ENCODE assay signal across 7 cellular contexts in genomic region chr16:14932581-14933375, GRCh38. TPM values are rescaled to one million over a fixed set of nuclear protein-coding genes. Genes with fewer than 3 reads are reported as not detected.
DNase-seq lines count a peak whose midpoint lies in the region; ATAC-seq, FAIRE-seq and TF ChIP-seq lines count a peak whose summit lies in the region.
"Not testable (repeated sequence)": the region's sequence is repeated elsewhere in the genome, so short reads cannot be mapped to it uniquely, and the experiment has no call there.

No MANE protein-coding gene starts in this region.

- peak; percentile 52 for DNase-seq in activated CD4-positive, alpha-beta T cell treated with anti-CD3 and anti-CD28 coated beads, Interleukin-2, amount 10 ng/mL, durations not matched to agents 24 days and 14 days
- not testable (repeated sequence) for DNase-seq in GM12878 (ENCODE audit: low read depth, low spot score)
- peak; percentile 62 for DNase-seq in Right ventricle myocardium inferior (ENCODE audit: missing footprints)
- peak; percentile 18 for DNase-seq in left ventricle myocardium superior
- DNase-seq in left lung = peak; percentile 19 to 77
- DNase-seq in mesenteric fat pad (ENCODE audit: low spot score) = peak; percentile 68
- DNase-seq in suprapubic skin (ENCODE audit: low spot score in 2 of 2) = peak; percentile 17 to 47

- not testable (repeated sequence) for H3K27ac ChIP-seq in GM12878 (ENCODE audit: control insufficient read depth, insufficient read depth); left lung; suprapubic skin

- WGBS in GM12878 (ENCODE audit: insufficient coverage, insufficient replicate concordance, low lambda C conversion rate, missing lambda C conversion rate) = 95% methylated on average over 15 of the region's 47 CpGs
- no CpG with 5 or more reads among the region's 47 CpGs for WGBS in suprapubic skin

- BruUV-seq in GM12878 (replicated peaks; lab: Mats Ljungman, UMichigan) = TSS peak; percentile 63

- FAIRE-seq in GM12878 (lab: Jason Lieb, UNC) = not testable (repeated sequence)

- H3K4me1 ChIP-seq in GM12878 (ENCODE audit: control insufficient read depth, insufficient read depth, low read length); left lung; suprapubic skin: not testable (repeated sequence)

- not testable (repeated sequence) for H3K4me2 ChIP-seq in GM12878 (ENCODE audit: control insufficient read depth, insufficient read depth)

- H3K4me1 Mint-ChIP-seq in activated CD4-positive, alpha-beta T cell treated with anti-CD3 and anti-CD28 coated beads, Interleukin-2, amount 10 ng/mL, durations not matched to agents 24 days and 14 days = not testable (repeated sequence)

- not testable (repeated sequence) for TF ChIP-seq POLR2A in GM12878 (IDR thresholded peaks at IDR 0.05; ENCODE audit: low read depth, low read length); suprapubic skin (IDR thresholded peaks at IDR 0.05)

- H3K79me2 ChIP-seq in GM12878 (ENCODE audit: control insufficient read depth, insufficient read depth, low read length) = not testable (repeated sequence)

- not testable (repeated sequence) for TF ChIP-seq CTCF in GM12878 (IDR thresholded peaks at IDR 0.05 in 2 of 3, conservative IDR thresholded peaks at IDR 0.05 in 1 of 3; ENCODE audit: control insufficient read depth in 2 of 3, extremely low read depth in 1 of 3, insufficient read depth in 1 of 3, low read depth in 3 of 3, low read length in 3 of 3); left lung (IDR thresholded peaks at IDR 0.05); suprapubic skin (IDR thresholded peaks at IDR 0.05)

- H3K27ac Mint-ChIP-seq in activated CD4-positive, alpha-beta T cell treated with anti-CD3 and anti-CD28 coated beads, Interleukin-2, amount 10 ng/mL, durations not matched to agents 24 days and 14 days = not testable (repeated sequence)

- CTCF ChIA-PET in GM12878 (lab: Yijun Ruan, JAX) = not testable (repeated sequence)

- TF ChIP-seq RAD21 in GM12878 (IDR thresholded peaks at IDR 0.05; ENCODE audit: insufficient read depth, low read depth, low read length) = not testable (repeated sequence)

- not testable (repeated sequence) for H3K9me3 ChIP-seq in GM12878 (replicated peaks; ENCODE audit: control insufficient read depth, insufficient read depth, low read length); left lung; suprapubic skin

- H3K9me3 Mint-ChIP-seq in activated CD4-positive, alpha-beta T cell treated with anti-CD3 and anti-CD28 coated beads, Interleukin-2, amount 10 ng/mL, durations not matched to agents 24 days and 14 days = not testable (repeated sequence)

- not testable (repeated sequence) for H3K27me3 Mint-ChIP-seq in activated CD4-positive, alpha-beta T cell treated with anti-CD3 and anti-CD28 coated beads, Interleukin-2, amount 10 ng/mL, durations not matched to agents 24 days and 14 days

- in situ Hi-C loops in GM12878 (cut with MboI) = not testable (repeated sequence)

- not testable (repeated sequence) for H3K9ac ChIP-seq in GM12878 (ENCODE audit: control insufficient read depth, insufficient read depth, low read length)

- H4K20me1 ChIP-seq in GM12878 (ENCODE audit: control insufficient read depth, insufficient read depth) = not testable (repeated sequence)

- not testable (repeated sequence) for H3K36me3 Mint-ChIP-seq in activated CD4-positive, alpha-beta T cell treated with anti-CD3 and anti-CD28 coated beads, Interleukin-2, amount 10 ng/mL, durations not matched to agents 24 days and 14 days (ENCODE audit: low read depth)

- SMC1A ChIA-PET in GM12878 (lab: Charles Lee; ENCODE audit: uncharacterized antibody, unreplicated experiment) = not testable (repeated sequence)

- H3K4me3 ChIP-seq in GM12878, left lung, suprapubic skin: not testable (repeated sequence)

- not testable (repeated sequence) for H3K27me3 ChIP-seq in GM12878 (replicated peaks in 1 of 2; ENCODE audit: control insufficient read depth in 2 of 2, insufficient read depth in 2 of 2, low read length in 1 of 2); left lung; suprapubic skin

- H3K36me3 ChIP-seq in GM12878 (ENCODE audit: control insufficient read depth in 2 of 2, insufficient read depth in 2 of 2, low read length in 1 of 2) = not testable (repeated sequence)
- H3K36me3 ChIP-seq in left lung = peaks cover 0 to 16% of the 10 kb centered on the region in 2 donors
- peaks cover 14% of the 10 kb centered on the region for H3K36me3 ChIP-seq in suprapubic skin

- intact Hi-C loops in activated CD4-positive, alpha-beta T cell treated with anti-CD3 and anti-CD28 coated beads, Interleukin-2, amount 10 ng/mL, durations not matched to agents 24 days and 14 days (cut with micrococcal nuclease); GM12878 (cut with micrococcal nuclease; ENCODE audit: unreplicated experiment); Right ventricle myocardium inferior (cut with DNase I); left ventricle myocardium superior (cut with micrococcal nuclease); left lung (cut with DNase I): not testable (repeated sequence)

- POLR2A ChIA-PET in GM12878 (lab: Charles Lee) = not testable (repeated sequence)

- not testable (repeated sequence) for H2AFZ ChIP-seq in GM12878 (ENCODE audit: control insufficient read depth, low read depth, low read length)

- not testable (repeated sequence) for ATAC-seq in GM12878, Right ventricle myocardium inferior, left ventricle myocardium superior, left lung

- H3K4me3 Mint-ChIP-seq in activated CD4-positive, alpha-beta T cell treated with anti-CD3 and anti-CD28 coated beads, Interleukin-2, amount 10 ng/mL, durations not matched to agents 24 days and 14 days = not testable (repeated sequence)

- TF ChIP-seq EP300 in GM12878 (IDR thresholded peaks at IDR 0.05; ENCODE audit: borderline replicate concordance in 1 of 2, control insufficient read depth in 1 of 2, low read depth in 2 of 2, low read length in 2 of 2); suprapubic skin (IDR thresholded peaks at IDR 0.05): not testable (repeated sequence)

- RAD21 ChIA-PET in GM12878 (lab: Charles Lee; ENCODE audit: unreplicated experiment) = not testable (repeated sequence)

RNA-seq across cellular contexts. Expression of gene NPIPA1, which starts 4.5 kb away (rescaled TPM):
- 120 and 122 TPM in 2 replicates for total RNA-seq in activated CD4-positive, alpha-beta T cell treated with anti-CD3 and anti-CD28 coated beads, Interleukin-2, amount 10 ng/mL, durations not matched to agents 24 days and 14 days
- total RNA-seq in GM12878 (2013; cell fraction: nucleolus; rRNA removed) = 165 and 181 TPM in 2 replicates
- total RNA-seq in GM12878 (2014; rRNA removed) = 13.6 and 13.7 TPM in 2 replicates
- total RNA-seq in GM12878 (2014; rRNA removed; fragmentation: Illumina TruSeq; extraction: Trizol) = 14.6 and 15.7 TPM in 2 replicates
- total RNA-seq in GM12878 (2021) = 42.8 and 42.9 TPM in 2 replicates
- 26.3 TPM for polyA plus RNA-seq in GM12878 (2011; ENCODE audit: low read depth)
- polyA plus RNA-seq in GM12878 (2011; rRNA removed) = 36.0 and 39.8 TPM in 2 replicates
- 16.9 and 22.3 TPM in 2 replicates for polyA plus RNA-seq in GM12878 (2011; cell fraction: cytosol; rRNA removed)
- 228 and 263 TPM in 2 replicates for polyA plus RNA-seq in GM12878 (2011; cell fraction: nucleus; rRNA removed)
- 48.7 and 63.6 TPM in 2 replicates for polyA plus RNA-seq in GM12878 (2012)
- 32.4 and 50.4 TPM in 2 replicates for polyA plus RNA-seq in GM12878 (2014; fragmentation: Illumina TruSeq; extraction: Trizol)
- polyA plus RNA-seq in GM12878 (2014; fragmentation: Nextera tagmentation; extraction: Ambion mirVana) = 1 to 10 TPM; 7.7 to 8.9 TPM
- 30.1 and 31.4 TPM in 2 replicates for polyA plus RNA-seq in GM12878 (2014; rRNA removed)
- polyA plus RNA-seq in GM12878 (2016; fragmentation: Nextera tagmentation; extraction: Ambion mirVana) = 10 to 100 TPM in 1 of 2 experiments, 1 to 10 TPM in 1; 9.3 to 10.2 TPM
- 16.1 and 17.8 TPM in 2 replicates for polyA minus RNA-seq in GM12878 (2011; rRNA and poly(A)+ RNA removed)
- 8.3 and 9.5 TPM in 2 replicates for polyA minus RNA-seq in GM12878 (2011; cell fraction: cytosol; rRNA and poly(A)+ RNA removed)
- 37.6 and 53.8 TPM in 2 replicates for polyA minus RNA-seq in GM12878 (2011; cell fraction: nucleus; rRNA and poly(A)+ RNA removed)
- total RNA-seq in Right ventricle myocardium inferior = 45.3 TPM
- 46.3 TPM for total RNA-seq in left ventricle myocardium superior
- total RNA-seq in left lung = 10 to 100 TPM; 79.2 to 83.4 TPM
- total RNA-seq in mesenteric fat pad = 113 TPM
- 100 to 1,000 TPM in 1 of 4 donors, 10 to 100 TPM in 3; 76.1 to 187 (median 78.8) TPM for total RNA-seq in suprapubic skin

RNA-seq across cellular contexts. Expression of gene PDXDC1, which starts 42.0 kb away (rescaled TPM):
- 55.6 and 56.1 TPM in 2 replicates for total RNA-seq in activated CD4-positive, alpha-beta T cell treated with anti-CD3 and anti-CD28 coated beads, Interleukin-2, amount 10 ng/mL, durations not matched to agents 24 days and 14 days
- 157 and 164 TPM in 2 replicates for total RNA-seq in GM12878 (2013; cell fraction: nucleolus; rRNA removed)
- total RNA-seq in GM12878 (2014; rRNA removed) (54.6 and 57.9 TPM in 2 replicates), GM12878 (2014; rRNA removed; fragmentation: Illumina TruSeq; extraction: Trizol) (50.9 and 52.7 TPM in 2 replicates), GM12878 (2021) (66.6 and 67.7 TPM in 2 replicates), Right ventricle myocardium inferior (79.0 TPM), left ventricle myocardium superior (82.0 TPM), left lung (100 to 1,000 TPM; 103 to 111 TPM), mesenteric fat pad (89.8 TPM), suprapubic skin (10 to 100 TPM; 37.8 to 81.0 (median 62.4) TPM)
- polyA plus RNA-seq in GM12878 (2011; ENCODE audit: low read depth) = 37.2 TPM
- polyA plus RNA-seq in GM12878 (2011; rRNA removed) (78.2 and 89.2 TPM in 2 replicates), GM12878 (2014; fragmentation: Illumina TruSeq; extraction: Trizol) (51.8 and 64.6 TPM in 2 replicates), GM12878 (2014; fragmentation: Nextera tagmentation; extraction: Ambion mirVana) (10 to 100 TPM in 1 of 2 experiments, 1 to 10 TPM in 1; 6.1 to 12.4 TPM), GM12878 (2014; rRNA removed) (63.2 and 66.5 TPM in 2 replicates), GM12878 (2016; fragmentation: Nextera tagmentation; extraction: Ambion mirVana) (10 to 100 TPM; 52.9 to 61.5 TPM)
- 49.7 and 54.7 TPM in 2 replicates for polyA plus RNA-seq in GM12878 (2011; cell fraction: cytosol; rRNA removed)
- 73.9 and 81.6 TPM in 2 replicates for polyA plus RNA-seq in GM12878 (2011; cell fraction: nucleus; rRNA removed)
- 50.0 and 53.9 TPM in 2 replicates for polyA plus RNA-seq in GM12878 (2012)
- 81.1 and 122 TPM in 2 replicates for polyA minus RNA-seq in GM12878 (2011; rRNA and poly(A)+ RNA removed)
- polyA minus RNA-seq in GM12878 (2011; cell fraction: cytosol; rRNA and poly(A)+ RNA removed) = 20.7 and 28.3 TPM in 2 replicates
- polyA minus RNA-seq in GM12878 (2011; cell fraction: nucleus; rRNA and poly(A)+ RNA removed) = 26.1 and 35.4 TPM in 2 replicates
